ENCODE assay signal across 20 cellular contexts in genomic region chr2:12821656-12822055, GRCh38.
DNase-seq lines count a peak whose midpoint lies in the region; ATAC-seq and TF ChIP-seq lines count a peak whose summit lies in the region.
"Had no signal": no experiment of that assay in that cellular context is flagged by ENCODE, and none has a peak within 500 bp of the region (broad histone marks: within the 10 kb centered on the region; RNA-seq: fewer than 3 reads in every experiment).

No MANE protein-coding gene starts in this region.

- H3K27ac ChIP-seq in breast epithelium = no peak overlapping the region
- H3K27ac ChIP-seq: PC-9, RWPE1 had no signal

- TF ChIP-seq POLR2A in breast epithelium (IDR thresholded peaks at IDR 0.05) = no peak

- no peak overlapping the region for H3K4me3 Mint-ChIP-seq in MCF 10A (ENCODE audit: unreplicated experiment)
- H3K4me3 Mint-ChIP-seq: B cell, IgD-negative memory B cell had no signal

- no TSS peak for BruUV-seq in MCF 10A (replicated peaks; lab: Mats Ljungman, UMichigan)

- peaks cover 0 to 3% of the 10 kb centered on the region in 2 donors for H3K4me1 ChIP-seq in breast epithelium

- CTCF ChIA-PET in MCF 10A (lab: Yijun Ruan, JAX) = no interaction called here

- TF ChIP-seq CTCF in MCF 10A (IDR thresholded peaks at IDR 0.05; ENCODE audit: unreplicated experiment) (no peak), breast epithelium (IDR thresholded peaks at IDR 0.05) (no peak), epithelial cell of esophagus (IDR thresholded peaks at IDR 0.05; ENCODE audit: insufficient read depth, low read depth, low read length, missing control alignments) (no peak)

- H3K9me3 ChIP-seq in breast epithelium = no peaks in the 10 kb centered on the region

- ATAC-seq in HG02798 (IDR thresholded peaks at IDR 0.05; ENCODE audit: poor library complexity, unreplicated experiment) = no peak

- POLR2A ChIA-PET in MCF 10A (lab: Yijun Ruan, JAX) = no interaction called here

- H3K4me3 ChIP-seq in breast epithelium (no peak overlapping the region), epithelial cell of esophagus (ENCODE audit: low read length) (no peak overlapping the region)
- H3K4me3 ChIP-seq: MG63, PC-9 had no signal

- H3K27ac Mint-ChIP-seq in MCF 10A (ENCODE audit: low read depth, unreplicated experiment) = no peak overlapping the region
- H3K27ac Mint-ChIP-seq: B cell, IgD-negative memory B cell had no signal

- no peaks in the 10 kb centered on the region for H3K27me3 Mint-ChIP-seq in MCF 10A (ENCODE audit: insufficient read depth, unreplicated experiment)

- H3K9me3 Mint-ChIP-seq in MCF 10A (ENCODE audit: unreplicated experiment) = peaks cover 4% of the 10 kb centered on the region
- H3K9me3 Mint-ChIP-seq: IgD-negative memory B cell had no signal

- H3K27me3 ChIP-seq in breast epithelium = no peaks in the 10 kb centered on the region
- H3K27me3 ChIP-seq: MG63 had no signal

- intact Hi-C loops in MCF 10A (cut with micrococcal nuclease) (no loop called here), breast epithelium (cut with DNase I; ENCODE audit: low total_unique reads) (no loop called here)

- H3K36me3 ChIP-seq in breast epithelium = no peaks in the 10 kb centered on the region

- DNase-seq in activated CD4-positive, alpha-beta T cell treated with anti-CD3 and anti-CD28 coated beads for 48 hours = peak; percentile 28
- DNase-seq in activated CD4-positive, alpha-beta T cell treated with anti-CD3 and anti-CD28 coated beads for 1 hour = no peak
- DNase-seq in MCF 10A (ENCODE audit: unreplicated experiment) = peak; percentile 7
- no peak for DNase-seq in breast epithelium (ENCODE audit: low spot score in 2 of 2)
- peak; percentile 59 for DNase-seq in HT1080 (ENCODE audit: low read depth)
- DNase-seq in epithelial cell of esophagus (ENCODE audit: low read depth) = peak; percentile 20
- DNase-seq in DMS153 (lab: John Stamatoyannopoulos, UW) = no peak
- DNase-seq: DND-41, Karpas-422, MG63, NCI-H1048, NCI-H1436, NCI-H1930, NCI-H345, NCI-H524 treated with DMSO at 0.1 percent for 48 hours, PC-9 had no signal

- H3K36me3 Mint-ChIP-seq in MCF 10A (ENCODE audit: insufficient read depth, unreplicated experiment) = peaks cover 10% of the 10 kb centered on the region
- H3K36me3 Mint-ChIP-seq: IgD-negative memory B cell had no signal

- H3K4me1 Mint-ChIP-seq in MCF 10A (ENCODE audit: insufficient read depth, unreplicated experiment) = peaks cover 20% of the 10 kb centered on the region

Comparison
In these comparisons a context has a peak if more than half of its experiments do, and no peak if none do; other contexts are left out.
1. DNase-seq: peak in activated CD4-positive, alpha-beta T cell treated with anti-CD3 and anti-CD28 coated beads for 48 hours (single experiment), MCF 10A (single experiment), HT1080 (single experiment) and epithelial cell of esophagus (single experiment); none in activated CD4-positive, alpha-beta T cell treated with anti-CD3 and anti-CD28 coated beads for 1 hour (single experiment), breast epithelium (0 of 2) and DMS153 (single experiment).